In genomic region chr7:155296788-155297516, GRCh38 we compare ENCODE assay signal across 8 cellular contexts. TPM values are rescaled to one million over a fixed set of nuclear protein-coding genes. Genes with fewer than 3 reads are reported as not detected.
DNase-seq lines count a peak whose midpoint lies in the region; ATAC-seq and TF ChIP-seq lines count a peak whose summit lies in the region.

No MANE protein-coding gene starts in this region.

- 6% methylated on average over 27 of the region's 57 CpGs for WGBS in esophagus muscularis mucosa

- ATAC-seq in GM18868 (IDR thresholded peaks at IDR 0.05; ENCODE audit: unreplicated experiment) (peak; percentile 41), HG03097 (IDR thresholded peaks at IDR 0.05; ENCODE audit: low FRiP score, unreplicated experiment) (peak; percentile 36)
- peak; percentile 52 to 59 for ATAC-seq in naive thymus-derived CD8-positive, alpha-beta T cell

- H3K27me3 ChIP-seq in esophagus muscularis mucosa = peaks cover 0 to 6% (median 0%) of the 10 kb centered on the region in 4 donors

- no peak for TF ChIP-seq EP300 in esophagus muscularis mucosa (IDR thresholded peaks at IDR 0.05)

- intact Hi-C loops in esophagus muscularis mucosa (cut with DNase I) = loop anchor here (5.0 to 10.0 kb wide), 2 partner anchors 292 to 370 kb away; partner anchors contain the start of gene PAXIP1

- H3K9me3 Mint-ChIP-seq in naive thymus-derived CD8-positive, alpha-beta T cell = no peaks in the 10 kb centered on the region

- peaks cover 25 to 49% (median 43%) of the 10 kb centered on the region in 4 donors for H3K4me1 Mint-ChIP-seq in naive thymus-derived CD8-positive, alpha-beta T cell

- POLR2A ChIA-PET in naive thymus-derived CD8-positive, alpha-beta T cell (lab: Charles Lee) = interaction anchor here (0.6 to 4.5 kb wide), 17 partner anchors 9 to 368 kb away, joined by 3 to 61 read pairs (median 5); partner anchors contain the start of genes PAXIP1 and RBM33

- peaks cover 0 to 3% (median 0%) of the 10 kb centered on the region in 5 donors for H3K27me3 Mint-ChIP-seq in naive thymus-derived CD8-positive, alpha-beta T cell

- peaks cover 0 to 14% (median 0%) of the 10 kb centered on the region in 3 donors for H3K36me3 Mint-ChIP-seq in naive thymus-derived CD8-positive, alpha-beta T cell

- TF ChIP-seq CTCF in esophagus muscularis mucosa (IDR thresholded peaks at IDR 0.05) = peak; percentile 34 to 56 (median 38)

- H3K36me3 ChIP-seq in esophagus muscularis mucosa = peaks cover 0 to 5% (median under 1%) of the 10 kb centered on the region in 4 donors

- no peak for TF ChIP-seq POLR2A in esophagus muscularis mucosa (IDR thresholded peaks at IDR 0.05; ENCODE audit: low read depth)

- H3K4me3 Mint-ChIP-seq in naive thymus-derived CD8-positive, alpha-beta T cell = peak overlapping the region; percentile 75 to 90 (median 86)

- H3K4me1 ChIP-seq in esophagus muscularis mucosa = peaks cover 25 to 33% (median 30%) of the 10 kb centered on the region in 4 donors

- H3K9me3 ChIP-seq in esophagus muscularis mucosa = no peaks in the 10 kb centered on the region

- DNase-seq in AG08395 (ENCODE audit: low spot score) (peak; percentile 85), NOMO-1 treated with DMSO at 0.1 percent for 48 hours (lab: John Stamatoyannopoulos, UW; ENCODE audit: unreplicated experiment) (peak; percentile 34), esophagus muscularis mucosa (ENCODE audit: extremely low spot score) (no peak)
- DNase-seq in activated T-cell treated with anti-CD3 and anti-CD28 coated beads, Interleukin-2, amount 50 U/mL, for 1 hour = peak; percentile 87
- peak; percentile 65 to 95 (median 88) for DNase-seq in naive thymus-derived CD8-positive, alpha-beta T cell
- peak; percentile 74 to 92 (median 80) for DNase-seq in stimulated activated naive CD4-positive, alpha-beta T cell (lab: John Stamatoyannopoulos, UW)

- H3K4me3 ChIP-seq in esophagus muscularis mucosa = peak overlapping the region; percentile 76 to 98 (median 87)

- peak overlapping the region; percentile 82 to 95 (median 94) for H3K27ac Mint-ChIP-seq in naive thymus-derived CD8-positive, alpha-beta T cell

- H3K27ac ChIP-seq in esophagus muscularis mucosa (replicated peaks in 1 of 4) = peak overlapping the region; percentile 89 to 98 (median 94)

RNA-seq across cellular contexts. Expression of gene INSIG1, which starts 0.7 kb away (rescaled TPM):
- total RNA-seq in esophagus muscularis mucosa = 10 to 100 TPM; 25.3 to 63.5 (median 37.7) TPM
- 10 to 100 TPM; 50.3 to 53.0 TPM for total RNA-seq in naive thymus-derived CD8-positive, alpha-beta T cell
- 10 to 100 TPM; 25.5 to 33.6 (median 33.0) TPM for polyA plus RNA-seq in naive thymus-derived CD8-positive, alpha-beta T cell
